In the genomic region with DNA sequence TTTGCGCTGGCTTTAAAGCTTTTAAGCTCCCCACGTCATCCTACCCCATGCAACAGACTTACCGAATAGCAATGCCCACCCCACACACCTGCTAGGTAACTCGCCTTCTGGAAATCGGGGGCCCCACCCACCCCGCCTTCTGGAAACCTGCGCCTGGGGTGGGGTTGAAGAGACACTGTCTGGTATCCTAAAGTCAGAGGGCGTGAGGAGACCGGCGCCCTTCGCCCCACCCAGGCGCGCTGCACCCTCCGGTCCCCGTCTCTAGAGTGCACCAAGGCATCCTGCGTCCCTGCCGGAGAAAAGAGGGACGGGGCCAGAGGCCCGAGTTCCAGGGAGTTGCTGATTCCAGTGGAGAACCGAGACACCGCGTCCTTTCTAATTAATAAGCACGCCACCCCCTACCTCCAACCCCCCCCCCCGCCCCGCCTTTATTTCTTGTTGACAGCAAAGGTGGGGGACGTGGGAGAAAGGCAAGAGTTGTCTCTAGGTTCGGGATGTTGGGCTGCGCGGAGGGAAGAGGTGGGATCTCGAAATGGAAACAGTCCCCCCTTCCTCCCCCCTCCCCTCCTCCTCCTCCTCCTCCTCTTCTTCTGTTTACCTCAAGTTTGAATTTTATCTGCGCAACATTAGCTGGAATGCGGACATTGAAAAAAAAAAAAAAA, we compare ENCODE assay signal across 8 cellular contexts.
A peak's percentile ranks its signal among the peaks of the same experiment; 100 is the strongest.
DNase-seq lines count a peak whose midpoint lies in the region; ATAC-seq and TF ChIP-seq lines count a peak whose summit lies in the region.

No MANE protein-coding gene starts in this region.

- H3K27ac Mint-ChIP-seq in activated CD4-positive, alpha-beta T cell treated with anti-CD3 and anti-CD28 coated beads, Interleukin-2, amount 10 ng/mL, durations not matched to agents 24 days and 14 days: peak overlapping the region; percentile 99
- peak overlapping the region; percentile 89 for H3K27ac Mint-ChIP-seq in stimulated activated memory B cell treated with anti-CD40 and anti-IgM and Interleukin-4, amounts not matched to agents 10 μg/mL and 1 μg/mL and 100 μg/mL, for 72 hours

- H3K36me3 Mint-ChIP-seq in activated CD4-positive, alpha-beta T cell treated with anti-CD3 and anti-CD28 coated beads, Interleukin-2, amount 10 ng/mL, durations not matched to agents 24 days and 14 days (ENCODE audit: low read depth): peaks cover 38% of the 10 kb centered on the region
- H3K36me3 Mint-ChIP-seq in stimulated activated memory B cell treated with anti-CD40 and anti-IgM and Interleukin-4, amounts not matched to agents 10 μg/mL and 1 μg/mL and 100 μg/mL, for 72 hours: peaks cover 44% of the 10 kb centered on the region

- peak overlapping the region; percentile 94 for H3K4me3 Mint-ChIP-seq in activated CD4-positive, alpha-beta T cell treated with anti-CD3 and anti-CD28 coated beads, Interleukin-2, amount 10 ng/mL, durations not matched to agents 24 days and 14 days
- peak overlapping the region; percentile 84 for H3K4me3 Mint-ChIP-seq in stimulated activated memory B cell treated with anti-CD40 and anti-IgM and Interleukin-4, amounts not matched to agents 10 μg/mL and 1 μg/mL and 100 μg/mL, for 72 hours

- H3K4me3 ChIP-seq in LNCaP clone FGC (ENCODE audit: low read depth, low read length): peak overlapping the region; percentile 87
- peak overlapping the region; percentile 95 for H3K4me3 ChIP-seq in lower lobe of right lung

- no peaks in the 10 kb centered on the region for H3K9me3 Mint-ChIP-seq in activated CD4-positive, alpha-beta T cell treated with anti-CD3 and anti-CD28 coated beads, Interleukin-2, amount 10 ng/mL, durations not matched to agents 24 days and 14 days
- H3K9me3 Mint-ChIP-seq in stimulated activated memory B cell treated with anti-CD40 and anti-IgM and Interleukin-4, amounts not matched to agents 10 μg/mL and 1 μg/mL and 100 μg/mL, for 72 hours: no peaks in the 10 kb centered on the region

- DNase-seq in D341Med (ENCODE audit: low spot score): peak; percentile 72
- no peak for DNase-seq in LNCaP clone FGC (ENCODE audit: low read depth)
- peak; percentile 87 for DNase-seq in activated CD4-positive, alpha-beta T cell treated with anti-CD3 and anti-CD28 coated beads, Interleukin-2, amount 10 ng/mL, durations not matched to agents 24 days and 14 days
- DNase-seq in lower lobe of right lung: peak; percentile 65
- no peak for DNase-seq in globus pallidus (ENCODE audit: low spot score)

- H3K4me1 ChIP-seq in lower lobe of right lung: peaks cover 63% of the 10 kb centered on the region

- no peak for TF ChIP-seq CTCF in LNCaP clone FGC (IDR thresholded peaks at IDR 0.05; ENCODE audit: control insufficient read depth, extremely low read depth, insufficient read depth)
- no peak for TF ChIP-seq CTCF in lower lobe of right lung (IDR thresholded peaks at IDR 0.05)

- ATAC-seq in lower lobe of right lung (peak; percentile 12 to 17), HG02970 (IDR thresholded peaks at IDR 0.05; ENCODE audit: low FRiP score, unreplicated experiment) (no peak)
- peak; percentile 5 for ATAC-seq in stimulated activated memory B cell treated with anti-CD40 and anti-IgM and Interleukin-4, amounts not matched to agents 10 μg/mL and 1 μg/mL and 100 μg/mL, for 72 hours

- intact Hi-C loops in activated CD4-positive, alpha-beta T cell treated with anti-CD3 and anti-CD28 coated beads, Interleukin-2, amount 10 ng/mL, durations not matched to agents 24 days and 14 days (cut with micrococcal nuclease): loop anchor here (2.0 to 5.0 kb wide), 6 partner anchors 96 to 1160 kb away; a partner anchor contains a TSS
- intact Hi-C loops in lower lobe of right lung (cut with DNase I): no loop called here

- H3K4me1 Mint-ChIP-seq in activated CD4-positive, alpha-beta T cell treated with anti-CD3 and anti-CD28 coated beads, Interleukin-2, amount 10 ng/mL, durations not matched to agents 24 days and 14 days: peaks cover 68% of the 10 kb centered on the region
- H3K4me1 Mint-ChIP-seq in stimulated activated memory B cell treated with anti-CD40 and anti-IgM and Interleukin-4, amounts not matched to agents 10 μg/mL and 1 μg/mL and 100 μg/mL, for 72 hours: peaks cover 65% of the 10 kb centered on the region

- H3K27ac ChIP-seq in cingulate gyrus (ENCODE audit: low read depth, low read length): peak overlapping the region; percentile 99
- peak overlapping the region; percentile 100 for H3K27ac ChIP-seq in lower lobe of right lung

- H3K36me3 ChIP-seq in lower lobe of right lung: peaks cover 16% of the 10 kb centered on the region

- no peaks in the 10 kb centered on the region for H3K27me3 Mint-ChIP-seq in activated CD4-positive, alpha-beta T cell treated with anti-CD3 and anti-CD28 coated beads, Interleukin-2, amount 10 ng/mL, durations not matched to agents 24 days and 14 days
- no peaks in the 10 kb centered on the region for H3K27me3 Mint-ChIP-seq in stimulated activated memory B cell treated with anti-CD40 and anti-IgM and Interleukin-4, amounts not matched to agents 10 μg/mL and 1 μg/mL and 100 μg/mL, for 72 hours

- H3K9me3 ChIP-seq in lower lobe of right lung: no peaks in the 10 kb centered on the region

- H3K27me3 ChIP-seq in lower lobe of right lung (ENCODE audit: low read depth): no peaks in the 10 kb centered on the region

Comparison
In these comparisons a context has a peak if more than half of its experiments do, and no peak if none do; other contexts are left out.
1. DNase-seq: peak in D341Med (single experiment), activated CD4-positive, alpha-beta T cell treated with anti-CD3 and anti-CD28 coated beads, Interleukin-2, amount 10 ng/mL, durations not matched to agents 24 days and 14 days (single experiment) and lower lobe of right lung (single experiment); none in LNCaP clone FGC (single experiment) and globus pallidus (single experiment).